Comparison of ENCODE assay signal across 22 cellular contexts in the genomic region with DNA sequence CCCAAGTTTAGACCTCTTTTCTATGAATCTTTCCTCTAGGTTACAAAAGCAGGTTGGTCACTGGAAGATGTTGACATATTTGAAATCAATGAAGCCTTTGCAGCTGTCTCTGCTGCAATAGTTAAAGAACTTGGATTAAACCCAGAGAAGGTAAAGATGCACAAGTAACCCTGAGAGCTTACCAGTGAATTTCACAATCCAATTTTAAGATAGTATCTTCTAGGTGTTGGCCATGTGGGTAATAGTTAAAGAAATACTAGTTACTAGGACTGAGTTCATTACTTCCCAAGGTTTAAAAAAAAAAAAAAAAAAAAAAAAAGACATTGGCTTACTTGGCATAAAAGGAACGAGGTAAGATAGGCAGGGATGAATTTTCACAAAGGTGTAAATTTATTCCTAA. TPM values are rescaled to one million over a fixed set of nuclear protein-coding genes. Genes with fewer than 3 reads are reported as not detected.
DNase-seq lines count a peak whose midpoint lies in the region; ATAC-seq and TF ChIP-seq lines count a peak whose summit lies in the region.
"Had no signal": no experiment of that assay in that cellular context is flagged by ENCODE, and none has a peak within 500 bp of the region (broad histone marks: within the 10 kb centered on the region; RNA-seq: fewer than 3 reads in every experiment).

No MANE protein-coding gene starts in this region.

- intact Hi-C loops in activated CD4-positive, alpha-beta T cell treated with anti-CD3 and anti-CD28 coated beads, Interleukin-2, amount 10 ng/mL, durations not matched to agents 24 days and 14 days (cut with micrococcal nuclease), result no loop called here
- intact Hi-C loops in CD4-positive, alpha-beta T cell (cut with DNase I, micrococcal nuclease), result no loop called here
- intact Hi-C loops in natural killer cell (cut with micrococcal nuclease), result no loop called here

- H3F3A ChIP-seq in SK-N-SH (replicated peaks; ENCODE audit: insufficient read depth), result peaks cover 43% of the 10 kb centered on the region

- no peak overlapping the region for H3K4me3 Mint-ChIP-seq in activated CD4-positive, alpha-beta T cell treated with anti-CD3 and anti-CD28 coated beads, Interleukin-2, amount 10 ng/mL, durations not matched to agents 24 days and 14 days
- no peak overlapping the region for H3K4me3 Mint-ChIP-seq in CD4-positive, alpha-beta T cell
- H3K4me3 Mint-ChIP-seq in WTC11 (no peak overlapping the region), natural killer cell (no peak overlapping the region)
- H3K4me3 Mint-ChIP-seq: CD4-positive, alpha-beta memory T cell had no signal

- H3K9ac ChIP-seq in SK-N-SH, result no peak overlapping the region

- H3K4me2 ChIP-seq in SK-N-SH, result no peak overlapping the region

- H3K79me2 ChIP-seq in SK-N-SH (ENCODE audit: insufficient read depth), result peaks cover 25% of the 10 kb centered on the region; the same call in 1 of the 2 replicates

- no peak for TF ChIP-seq CTCF in CD4-positive, alpha-beta T cell (IDR thresholded peaks at IDR 0.05)
- no peak for TF ChIP-seq CTCF in WTC11 (IDR thresholded peaks at IDR 0.05)
- TF ChIP-seq CTCF in natural killer cell (IDR thresholded peaks at IDR 0.05), result no peak
- TF ChIP-seq CTCF in SK-N-SH (IDR thresholded peaks at IDR 0.05), result no peak

- H2AFZ ChIP-seq in SK-N-SH (ENCODE audit: low read depth), result no peak overlapping the region

- peaks cover 3% of the 10 kb centered on the region for H4K20me1 ChIP-seq in SK-N-SH (ENCODE audit: insufficient read depth)

- peaks cover 22% of the 10 kb centered on the region for H3K4me1 Mint-ChIP-seq in activated CD4-positive, alpha-beta T cell treated with anti-CD3 and anti-CD28 coated beads, Interleukin-2, amount 10 ng/mL, durations not matched to agents 24 days and 14 days
- H3K4me1 Mint-ChIP-seq in CD4-positive, alpha-beta T cell (ENCODE audit: low read depth), result peaks cover 14% of the 10 kb centered on the region
- H3K4me1 Mint-ChIP-seq in WTC11 (no peaks in the 10 kb centered on the region), natural killer cell (peaks cover 14% of the 10 kb centered on the region in 2 donors)

- WGBS in SK-N-SH (ENCODE audit: low lambda C conversion rate), result 91% methylated on average over 1 of the region's 1 CpG

- H3K27me3 Mint-ChIP-seq in activated CD4-positive, alpha-beta T cell treated with anti-CD3 and anti-CD28 coated beads, Interleukin-2, amount 10 ng/mL, durations not matched to agents 24 days and 14 days, result no peaks in the 10 kb centered on the region
- H3K27me3 Mint-ChIP-seq in CD4-positive, alpha-beta T cell, result no peaks in the 10 kb centered on the region
- no peaks in the 10 kb centered on the region for H3K27me3 Mint-ChIP-seq in WTC11 (ENCODE audit: low read depth)
- no peaks in the 10 kb centered on the region for H3K27me3 Mint-ChIP-seq in natural killer cell (ENCODE audit: low read depth in 2 of 2)
- H3K27me3 Mint-ChIP-seq: CD4-positive, alpha-beta memory T cell had no signal

- H3K27ac Mint-ChIP-seq in activated CD4-positive, alpha-beta T cell treated with anti-CD3 and anti-CD28 coated beads, Interleukin-2, amount 10 ng/mL, durations not matched to agents 24 days and 14 days, result peak overlapping the region; percentile 7
- peak overlapping the region; percentile 15 for H3K27ac Mint-ChIP-seq in CD4-positive, alpha-beta T cell
- H3K27ac Mint-ChIP-seq in WTC11, result peak overlapping the region; percentile 25; the same call in 1 of the 2 replicates
- H3K27ac Mint-ChIP-seq in natural killer cell, result peak overlapping the region; percentile 50 to 62

- no peak for ATAC-seq in CD4-positive, alpha-beta T cell (ENCODE audit: poor library complexity)
- ATAC-seq in WTC11 (no peak), natural killer cell (no peak), HG03457 (IDR thresholded peaks at IDR 0.05; ENCODE audit: unreplicated experiment) (no peak)

- H3K9me3 Mint-ChIP-seq in activated CD4-positive, alpha-beta T cell treated with anti-CD3 and anti-CD28 coated beads, Interleukin-2, amount 10 ng/mL, durations not matched to agents 24 days and 14 days, result no peaks in the 10 kb centered on the region
- no peaks in the 10 kb centered on the region for H3K9me3 Mint-ChIP-seq in CD4-positive, alpha-beta T cell
- no peaks in the 10 kb centered on the region for H3K9me3 Mint-ChIP-seq in WTC11
- no peaks in the 10 kb centered on the region for H3K9me3 Mint-ChIP-seq in natural killer cell
- H3K9me3 Mint-ChIP-seq: CD4-positive, alpha-beta memory T cell had no signal

- H3K9me3 ChIP-seq in CD4-positive, alpha-beta T cell (ENCODE audit: control insufficient read depth, low read length), result no peaks in the 10 kb centered on the region
- H3K9me3 ChIP-seq in SK-N-SH, result no peaks in the 10 kb centered on the region

- peaks cover 62 to 75% of the 10 kb centered on the region in 2 experiments for H3K36me3 ChIP-seq in SK-N-SH (replicated peaks in 1 of 2; ENCODE audit: control insufficient read depth in 1 of 2, insufficient read depth in 2 of 2, low read length in 1 of 2)

- no peaks in the 10 kb centered on the region for H3K27me3 ChIP-seq in CD4-positive, alpha-beta T cell (ENCODE audit: control insufficient read depth, insufficient read depth, low read length)
- H3K27me3 ChIP-seq in SK-N-SH (ENCODE audit: insufficient read depth), result no peaks in the 10 kb centered on the region

- H3K36me3 Mint-ChIP-seq in activated CD4-positive, alpha-beta T cell treated with anti-CD3 and anti-CD28 coated beads, Interleukin-2, amount 10 ng/mL, durations not matched to agents 24 days and 14 days (ENCODE audit: low read depth), result peaks cover 81% of the 10 kb centered on the region
- peaks cover 98% of the 10 kb centered on the region for H3K36me3 Mint-ChIP-seq in CD4-positive, alpha-beta T cell (ENCODE audit: low read depth)
- H3K36me3 Mint-ChIP-seq in WTC11 (peaks cover 91% of the 10 kb centered on the region), natural killer cell (peaks cover 35% of the 10 kb centered on the region)

- H3K4me1 ChIP-seq in SK-N-SH (ENCODE audit: control insufficient read depth in 1 of 2, insufficient read depth in 2 of 2, low read depth in 1 of 2, low read length in 1 of 2), result no peaks in the 10 kb centered on the region; a peak in 1 of 4 replicates

- TF ChIP-seq EP300 in SK-N-SH (IDR thresholded peaks at IDR 0.05; ENCODE audit: borderline replicate concordance in 1 of 2, low read depth in 1 of 2, low read length in 1 of 2), result no peak

- H3K27ac ChIP-seq in CD4-positive, alpha-beta T cell (ENCODE audit: low read depth, low read length), result no peak overlapping the region
- H3K27ac ChIP-seq in SK-N-SH (ENCODE audit: low read depth in 2 of 2, low read length in 1 of 2), result no peak overlapping the region

- no peaks in the 10 kb centered on the region for H3K9me2 ChIP-seq in SK-N-SH

- POLR2A ChIA-PET in CD4-positive, alpha-beta T cell (lab: Charles Lee), result interaction anchor here (0.8 to 1.5 kb wide), 2 partner anchors 10 to 16 kb away, joined by 4 to 6 read pairs; partner anchors contain the start of gene ACAT2
- POLR2A ChIA-PET in WTC11 (lab: Charles Lee) (no interaction called here), SK-N-SH (lab: Yijun Ruan, JAX) (no interaction called here)

- CTCF ChIA-PET in CD4-positive, alpha-beta T cell (lab: Charles Lee), result no interaction called here
- CTCF ChIA-PET in WTC11 (lab: Charles Lee), result no interaction called here
- CTCF ChIA-PET in SK-N-SH (lab: Yijun Ruan, JAX), result no interaction called here

- no peak overlapping the region for H3K4me3 ChIP-seq in SK-N-SH (ENCODE audit: low read depth in 2 of 2, low read length in 1 of 2)

- no peak for DNase-seq in activated CD4-positive, alpha-beta T cell treated with anti-CD3 and anti-CD28 coated beads, Interleukin-2, amount 10 ng/mL, durations not matched to agents 24 days and 14 days
- no peak for DNase-seq in activated CD4-positive, alpha-beta T cell treated with anti-CD3 and anti-CD28 coated beads for 4 hours
- no peak for DNase-seq in CD4-positive, alpha-beta T cell
- DNase-seq in WTC11 (ENCODE audit: low spot score) (no peak), natural killer cell (no peak), NCI-H446 treated with DMSO at 0.1 percent for 48 hours (lab: John Stamatoyannopoulos, UW) (no peak), SK-N-SH (no peak)
- DNase-seq: CD4-positive, alpha-beta memory T cell; DMS53; EL; HCEC 1CT; NCI-H1105 treated with DMSO at 0.1 percent for 48 hours; NCI-H1694; NCI-H2081 treated with DMSO at 0.1 percent for 48 hours; NCI-H748 treated with DMSO at 0.1 percent for 48 hours; SHP77 had no signal

- no peak for TF ChIP-seq RAD21 in SK-N-SH (IDR thresholded peaks at IDR 0.05; ENCODE audit: low read length)

RNA-seq across cellular contexts. Expression of gene TCP1, which starts 11.3 kb away (rescaled TPM):
- 528 and 531 TPM in 2 replicates for total RNA-seq in activated CD4-positive, alpha-beta T cell treated with anti-CD3 and anti-CD28 coated beads, Interleukin-2, amount 10 ng/mL, durations not matched to agents 24 days and 14 days
- 100 to 1,000 TPM; 212 to 216 TPM for total RNA-seq in CD4-positive, alpha-beta T cell
- total RNA-seq in WTC11 (2021), result 293 to 388 TPM (median 301 TPM) in 3 replicates
- total RNA-seq in natural killer cell, result 100 to 1,000 TPM; 192 to 230 (median 218) TPM
- 138 and 154 TPM in 2 replicates for polyA plus RNA-seq in SK-N-SH (2012; rRNA removed)
- 134 and 138 TPM in 2 replicates for polyA plus RNA-seq in SK-N-SH (2012; cell fraction: cytosol; rRNA removed)
- polyA plus RNA-seq in SK-N-SH (2012; cell fraction: nucleus; rRNA removed), result 144 and 211 TPM in 2 replicates

RNA-seq across cellular contexts. Expression of gene MRPL18, which starts 12.1 kb away (rescaled TPM):
- 106 and 112 TPM in 2 replicates for total RNA-seq in activated CD4-positive, alpha-beta T cell treated with anti-CD3 and anti-CD28 coated beads, Interleukin-2, amount 10 ng/mL, durations not matched to agents 24 days and 14 days
- total RNA-seq in CD4-positive, alpha-beta T cell, result 10 to 100 TPM in 1 of 2 experiments, 1 to 10 TPM in 1; 9.8 to 10.2 TPM
- total RNA-seq in WTC11 (2021), result 81.8 to 95.2 TPM (median 83.0 TPM) in 3 replicates
- 10 to 100 TPM; 22.3 to 29.6 (median 22.6) TPM for total RNA-seq in natural killer cell
- 84.4 and 89.3 TPM in 2 replicates for polyA plus RNA-seq in SK-N-SH (2012; rRNA removed)
- 99.8 and 120 TPM in 2 replicates for polyA plus RNA-seq in SK-N-SH (2012; cell fraction: cytosol; rRNA removed)
- 25.2 and 30.3 TPM in 2 replicates for polyA plus RNA-seq in SK-N-SH (2012; cell fraction: nucleus; rRNA removed)

RNA-seq across cellular contexts. Expression of gene ACAT2, which starts 16.3 kb away (rescaled TPM):
- total RNA-seq in activated CD4-positive, alpha-beta T cell treated with anti-CD3 and anti-CD28 coated beads, Interleukin-2, amount 10 ng/mL, durations not matched to agents 24 days and 14 days, result 85.3 and 88.2 TPM in 2 replicates
- total RNA-seq in CD4-positive, alpha-beta T cell, result 10 to 100 TPM; 21.4 to 25.8 TPM
- 96.1 to 138 TPM (median 98.7 TPM) in 3 replicates for total RNA-seq in WTC11 (2021)
- 10 to 100 TPM; 21.7 to 31.7 (median 26.5) TPM for total RNA-seq in natural killer cell
- 13.1 and 14.5 TPM in 2 replicates for polyA plus RNA-seq in SK-N-SH (2012; rRNA removed)
- 17.5 and 17.6 TPM in 2 replicates for polyA plus RNA-seq in SK-N-SH (2012; cell fraction: cytosol; rRNA removed)
- 4.3 and 6.8 TPM in 2 replicates for polyA plus RNA-seq in SK-N-SH (2012; cell fraction: nucleus; rRNA removed)

RNA-seq across cellular contexts. Expression of gene PNLDC1, which starts 21.9 kb away (rescaled TPM):
- total RNA-seq in activated CD4-positive, alpha-beta T cell treated with anti-CD3 and anti-CD28 coated beads, Interleukin-2, amount 10 ng/mL, durations not matched to agents 24 days and 14 days, result 0.40 and 0.97 TPM in 2 replicates
- total RNA-seq in CD4-positive, alpha-beta T cell, result under 1 TPM in 1 of 2 experiments, not detected in 1; 0.14 TPM
- total RNA-seq in WTC11 (2021) (0.16 to 0.39 TPM (median 0.34 TPM) in 3 replicates), natural killer cell (under 1 TPM in 1 of 3 donors, not detected in 2; 0.19 TPM)
- not detected in 2 replicates for polyA plus RNA-seq in SK-N-SH (2012; rRNA removed)
- 0.01 TPM in 1 of 2 replicates, not detected in the other for polyA plus RNA-seq in SK-N-SH (2012; cell fraction: cytosol; rRNA removed)
- polyA plus RNA-seq in SK-N-SH (2012; cell fraction: nucleus; rRNA removed), result 0.11 and 0.12 TPM in 2 replicates
- total RNA-seq: LHCN-M2, NCI-H460, OCI-LY7, RPMI7951 had no signal
- polyA plus RNA-seq: BJ had no signal

RNA-seq across cellular contexts. Expression of gene WTAP, which starts 50.8 kb away (rescaled TPM):
- 107 and 109 TPM in 2 replicates for total RNA-seq in activated CD4-positive, alpha-beta T cell treated with anti-CD3 and anti-CD28 coated beads, Interleukin-2, amount 10 ng/mL, durations not matched to agents 24 days and 14 days
- 100 to 1,000 TPM; 211 to 227 TPM for total RNA-seq in CD4-positive, alpha-beta T cell
- total RNA-seq in WTC11 (2021) (88.8 to 92.7 TPM (median 91.9 TPM) in 3 replicates), natural killer cell (100 to 1,000 TPM; 141 to 167 (median 164) TPM)
- polyA plus RNA-seq in SK-N-SH (2012; rRNA removed), result 12.8 and 14.0 TPM in 2 replicates
- 18.5 and 25.9 TPM in 2 replicates for polyA plus RNA-seq in SK-N-SH (2012; cell fraction: cytosol; rRNA removed)
- 14.7 and 20.3 TPM in 2 replicates for polyA plus RNA-seq in SK-N-SH (2012; cell fraction: nucleus; rRNA removed)
